20 cellular contexts compared by ENCODE assay signal in the genomic region with DNA sequence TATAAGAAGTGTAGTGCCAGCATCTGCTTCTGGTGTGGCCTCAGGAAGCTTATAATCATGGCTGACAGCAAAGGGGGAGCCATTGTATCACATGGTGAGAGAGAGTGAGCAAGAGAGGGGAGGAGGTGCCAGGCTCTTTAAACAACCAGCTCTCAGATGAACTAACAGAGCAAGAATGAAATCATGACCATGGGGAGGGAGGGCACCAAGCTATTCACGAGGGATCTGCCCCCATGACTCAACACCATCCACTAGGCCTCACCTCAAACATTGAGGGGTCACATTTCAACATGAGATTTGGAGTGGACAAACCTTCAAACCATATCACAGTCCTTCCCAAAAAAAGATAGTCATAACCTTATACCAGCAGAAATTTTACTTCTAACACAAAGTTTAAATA.
"Had no signal": no experiment of that assay in that cellular context is flagged by ENCODE, and none has a peak within 500 bp of the region (broad histone marks: within the 10 kb centered on the region; RNA-seq: fewer than 3 reads in every experiment).

No MANE protein-coding gene starts in this region.

- H3K27ac Mint-ChIP-seq: activated naive CD4-positive, alpha-beta T cell treated with anti-CD3 and anti-CD28 coated beads for 36 hours; activated naive CD8-positive, alpha-beta T cell; T-helper 1 cell treated with Interleukin-12 subunit alpha and Interleukin-12 subunit beta and Interleukin-4 antibody, amounts not matched to agents 30 μg/mL and 1 μg/mL, for 36 hours; WTC11 had no signal

- DNase-seq: activated CD4-positive, alpha-beta T cell treated with anti-CD3 and anti-CD28 coated beads for 48 hours; activated CD4-positive, alpha-beta T cell treated with anti-CD3 and anti-CD28 coated beads, Interleukin-2, amount 50 U/mL, for 4 hours; activated CD4-positive, CD25-positive, alpha-beta regulatory T cell treated with anti-CD3 and anti-CD28 coated beads, Interleukin-2, amount 50 U/mL, for 72 hours; activated effector memory CD4-positive, alpha-beta T cell treated with anti-CD3 and anti-CD28 coated beads, Interleukin-2, amount 50 U/mL, for 16 hours; activated naive CD4-positive, alpha-beta T cell treated with anti-CD3 and anti-CD28 coated beads for 36 hours; activated T-cell treated with anti-CD3 and anti-CD28 coated beads, Interleukin-2, amount 50 U/mL, for 4 hours; KG1; NCI-H1092; NCI-H1417; NCI-H1694; NCI-H2029; NCI-H2107; NCI-H2171 treated with DMSO at 0.1 percent for 48 hours; NCI-H345; NCI-H510A treated with DMSO at 0.1 percent for 48 hours; NCI-H69; SHP77 treated with DMSO at 0.1 percent for 48 hours had no signal

- H3K9me3 Mint-ChIP-seq: activated naive CD4-positive, alpha-beta T cell treated with anti-CD3 and anti-CD28 coated beads for 36 hours; T-helper 1 cell treated with Interleukin-12 subunit alpha and Interleukin-12 subunit beta and Interleukin-4 antibody, amounts not matched to agents 30 μg/mL and 1 μg/mL, for 36 hours had no signal

- H3K4me1 Mint-ChIP-seq: WTC11 had no signal

- H3K27me3 Mint-ChIP-seq: activated naive CD8-positive, alpha-beta T cell had no signal

- H3K36me3 Mint-ChIP-seq: activated naive CD8-positive, alpha-beta T cell; WTC11 had no signal

- H3K4me3 Mint-ChIP-seq: activated naive CD4-positive, alpha-beta T cell treated with anti-CD3 and anti-CD28 coated beads for 36 hours; activated naive CD8-positive, alpha-beta T cell; activated T-cell treated with anti-CD3 and anti-CD28 coated beads, Interleukin-2, amount 50 U/mL, for 4 hours; T-helper 1 cell treated with Interleukin-12 subunit alpha and Interleukin-12 subunit beta and Interleukin-4 antibody, amounts not matched to agents 30 μg/mL and 1 μg/mL, for 36 hours; WTC11 had no signal

- ATAC-seq: activated T-cell treated with anti-CD3 and anti-CD28 coated beads, Interleukin-2, amount 50 U/mL, for 4 hours; WTC11 had no signal
